Comparison of ENCODE assay signal across 20 cellular contexts in the genomic region with DNA sequence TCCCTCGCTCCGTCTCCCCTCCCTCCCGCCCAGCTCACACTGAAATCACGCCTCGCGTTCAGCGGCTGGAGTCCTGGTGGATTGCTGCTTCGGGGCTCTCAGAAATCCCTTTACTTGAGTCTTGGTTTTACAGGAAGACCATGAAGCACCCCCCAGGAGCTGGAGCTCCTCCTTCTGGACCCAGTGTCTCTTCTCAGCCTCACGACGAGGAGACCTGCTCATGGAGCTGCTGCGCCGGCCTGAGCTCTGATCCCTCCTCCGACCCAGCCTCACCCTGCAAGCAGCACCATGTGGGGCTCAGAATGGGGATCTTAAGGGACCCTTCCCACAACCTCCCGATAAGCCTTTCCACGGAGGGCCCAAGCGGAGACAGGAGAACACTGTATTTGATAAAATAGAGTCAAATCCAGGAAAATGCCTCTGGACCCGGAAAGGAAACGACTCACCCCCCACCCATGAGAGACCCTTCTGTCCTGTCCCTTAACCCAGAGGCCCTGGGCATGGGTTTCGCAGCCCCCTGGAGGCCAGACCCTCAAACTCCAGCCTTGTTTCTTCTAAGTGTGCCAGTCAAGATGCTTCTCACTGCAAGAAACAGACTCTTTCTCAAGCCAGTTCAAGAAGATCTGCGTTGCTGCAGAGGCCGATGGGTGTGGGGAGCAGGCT.
"Had no signal": no experiment of that assay in that cellular context is flagged by ENCODE, and none has a peak within 500 bp of the region (broad histone marks: within the 10 kb centered on the region; RNA-seq: fewer than 3 reads in every experiment).

No MANE protein-coding gene starts in this region.

- H3K9me3 Mint-ChIP-seq: activated CD8-positive, alpha-beta T cell treated with anti-CD3 and anti-CD28 coated beads for 36 hours; activated naive CD4-positive, alpha-beta T cell treated with anti-CD3 and anti-CD28 coated beads, Interleukin-2, amount 50 U/mL, for 72 hours; memory B cell; natural killer cell had no signal

- H3K27ac Mint-ChIP-seq: activated CD8-positive, alpha-beta T cell treated with anti-CD3 and anti-CD28 coated beads for 36 hours; activated naive CD4-positive, alpha-beta T cell treated with anti-CD3 and anti-CD28 coated beads, Interleukin-2, amount 50 U/mL, for 72 hours; memory B cell had no signal

- H3K36me3 Mint-ChIP-seq: activated naive CD4-positive, alpha-beta T cell treated with anti-CD3 and anti-CD28 coated beads, Interleukin-2, amount 50 U/mL, for 72 hours; memory B cell; natural killer cell had no signal

- ATAC-seq: activated CD8-positive, alpha-beta T cell treated with anti-CD3 and anti-CD28 coated beads for 36 hours; activated naive CD4-positive, alpha-beta T cell treated with anti-CD3 and anti-CD28 coated beads, Interleukin-2, amount 50 U/mL, for 72 hours; natural killer cell; right cardiac atrium had no signal

- DNase-seq: activated CD4-positive, alpha-beta T cell treated with anti-CD3 and anti-CD28 coated beads for 1 hour; activated CD8-positive, alpha-beta memory T cell treated with anti-CD3 and anti-CD28 coated beads, Interleukin-2, amount 50 U/mL, for 4 hours; activated CD8-positive, alpha-beta T cell treated with anti-CD3 and anti-CD28 coated beads for 36 hours; activated effector memory CD4-positive, alpha-beta T cell treated with anti-CD3 and anti-CD28 coated beads, Interleukin-2, amount 50 U/mL, for 16 hours; activated T-cell treated with anti-CD3 and anti-CD28 coated beads, Interleukin-2, amount 50 U/mL, for 48 hours; caudate nucleus; esophagus squamous epithelium; hippocampal formation; left ventricle myocardium inferior; natural killer cell; stimulated activated CD4-positive, alpha-beta T cell treated with anti-CD3 and anti-CD28 coated beads, Interleukin-4, amount 100 ng/mL, for 24 hours; stimulated activated naive CD4-positive, alpha-beta T cell; substantia nigra had no signal

- H3K4me3 Mint-ChIP-seq: activated CD8-positive, alpha-beta T cell treated with anti-CD3 and anti-CD28 coated beads for 36 hours; memory B cell; natural killer cell had no signal

- H3K4me3 ChIP-seq: esophagus squamous epithelium, left ventricle myocardium inferior, prostate gland, skin epidermis, tibial nerve, vagina had no signal

- H3K36me3 ChIP-seq: esophagus squamous epithelium, left ventricle myocardium inferior, prostate gland, vagina had no signal

- H3K27me3 ChIP-seq: tibial nerve, vagina had no signal

- H3K27me3 Mint-ChIP-seq: activated CD8-positive, alpha-beta T cell treated with anti-CD3 and anti-CD28 coated beads for 36 hours had no signal

- H3K27ac ChIP-seq: esophagus squamous epithelium, left ventricle myocardium inferior, skin epidermis, vagina had no signal

- H3K9me3 ChIP-seq: esophagus squamous epithelium, left ventricle myocardium inferior, prostate gland, tibial nerve, vagina had no signal
